Comparison of ENCODE assay signal across 10 cellular contexts in the genomic region with DNA sequence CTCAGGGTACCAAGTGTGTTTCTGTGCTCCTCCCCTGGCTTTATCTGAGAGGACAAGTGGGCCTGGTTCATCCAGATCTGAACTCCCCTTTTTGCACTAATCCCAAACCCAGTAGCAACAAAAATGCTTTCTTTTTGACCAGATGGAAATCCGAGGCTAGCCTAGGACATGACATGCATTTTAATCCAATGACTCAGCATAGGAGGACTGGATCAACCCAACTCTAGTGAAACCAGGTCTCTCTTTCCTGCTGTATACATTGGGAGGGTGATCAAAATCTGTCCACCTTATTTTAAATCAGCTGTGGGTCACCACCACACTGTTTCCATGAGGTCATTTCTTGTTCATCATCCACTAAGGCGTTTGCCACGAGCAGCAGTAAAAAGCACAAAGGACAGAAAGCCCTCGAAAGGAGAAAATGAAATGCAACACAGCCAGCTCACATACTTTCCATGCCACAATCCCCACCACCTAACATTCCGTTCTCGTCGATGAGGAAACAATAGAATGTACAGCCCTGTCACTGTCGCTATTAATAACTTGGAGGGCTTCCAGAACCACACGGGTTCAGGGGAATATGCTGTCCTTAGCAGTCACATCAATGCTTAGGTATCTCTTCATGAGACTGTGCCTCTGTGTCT.
DNase-seq lines count a peak whose midpoint lies in the region; ATAC-seq, FAIRE-seq and TF ChIP-seq lines count a peak whose summit lies in the region.
"Had no signal": no experiment of that assay in that cellular context is flagged by ENCODE, and none has a peak within 500 bp of the region (broad histone marks: within the 10 kb centered on the region; RNA-seq: fewer than 3 reads in every experiment).

No MANE protein-coding gene starts in this region.

- no peaks in the 10 kb centered on the region for H3K4me1 Mint-ChIP-seq in activated naive CD8-positive, alpha-beta T cell treated with anti-CD3 and anti-CD28 coated beads, Interleukin-2, amount 50 U/mL, for 24 hours
- no peaks in the 10 kb centered on the region for H3K4me1 Mint-ChIP-seq in activated naive CD8-positive, alpha-beta T cell treated with anti-CD3 and anti-CD28 coated beads for 36 hours
- H3K4me1 Mint-ChIP-seq in activated T-helper 17 cell treated with anti-CD3 and anti-CD28 coated beads, Interleukin-2, amount 50 U/mL, for 72 hours, result no peaks in the 10 kb centered on the region
- H3K4me1 Mint-ChIP-seq in activated T-cell treated with anti-CD3 and anti-CD28 coated beads, Interleukin-2, amount 50 U/mL, for 4 hours (ENCODE audit: low read depth), result no peaks in the 10 kb centered on the region
- H3K4me1 Mint-ChIP-seq: B cell had no signal

- no peak overlapping the region for H3K4me3 Mint-ChIP-seq in activated naive CD8-positive, alpha-beta T cell treated with anti-CD3 and anti-CD28 coated beads, Interleukin-2, amount 50 U/mL, for 24 hours
- H3K4me3 Mint-ChIP-seq in activated naive CD8-positive, alpha-beta T cell treated with anti-CD3 and anti-CD28 coated beads for 36 hours, result no peak overlapping the region
- H3K4me3 Mint-ChIP-seq in activated T-helper 17 cell treated with anti-CD3 and anti-CD28 coated beads, Interleukin-2, amount 50 U/mL, for 72 hours, result no peak overlapping the region
- no peak overlapping the region for H3K4me3 Mint-ChIP-seq in activated T-cell treated with anti-CD3 and anti-CD28 coated beads, Interleukin-2, amount 50 U/mL, for 4 hours
- H3K4me3 Mint-ChIP-seq: B cell had no signal

- intact Hi-C loops in lower leg skin (cut with DNase I; ENCODE audit: low total_unique reads), result no loop called here

- no peaks in the 10 kb centered on the region for H3K36me3 ChIP-seq in bronchial epithelial cell (ENCODE audit: control insufficient read depth, insufficient read depth, low read length)

- peaks cover 15% of the 10 kb centered on the region for H3K27me3 Mint-ChIP-seq in activated naive CD8-positive, alpha-beta T cell treated with anti-CD3 and anti-CD28 coated beads, Interleukin-2, amount 50 U/mL, for 24 hours
- peaks cover 19% of the 10 kb centered on the region for H3K27me3 Mint-ChIP-seq in activated naive CD8-positive, alpha-beta T cell treated with anti-CD3 and anti-CD28 coated beads for 36 hours
- peaks cover 11% of the 10 kb centered on the region for H3K27me3 Mint-ChIP-seq in activated T-helper 17 cell treated with anti-CD3 and anti-CD28 coated beads, Interleukin-2, amount 50 U/mL, for 72 hours
- H3K27me3 Mint-ChIP-seq in activated T-cell treated with anti-CD3 and anti-CD28 coated beads, Interleukin-2, amount 50 U/mL, for 4 hours (ENCODE audit: low read depth), result peaks cover 6% of the 10 kb centered on the region

- no peak for TF ChIP-seq POLR2A in lower leg skin (IDR thresholded peaks at IDR 0.05)

- no peak for TF ChIP-seq CTCF in bronchial epithelial cell (IDR thresholded peaks at IDR 0.05; ENCODE audit: insufficient read depth, low read length, severe bottlenecking)
- TF ChIP-seq CTCF in lower leg skin (IDR thresholded peaks at IDR 0.05), result no peak

- 24 to 34% methylated on average over 9 of the region's 9 CpGs for WGBS in lower leg skin, 2 donors

- peak; percentile 49 for ATAC-seq in activated naive CD8-positive, alpha-beta T cell treated with anti-CD3 and anti-CD28 coated beads, Interleukin-2, amount 50 U/mL, for 24 hours
- ATAC-seq in activated T-helper 17 cell treated with anti-CD3 and anti-CD28 coated beads, Interleukin-2, amount 50 U/mL, for 72 hours (replicated peaks), result no peak
- no peak for ATAC-seq in activated T-cell treated with anti-CD3 and anti-CD28 coated beads, Interleukin-2, amount 50 U/mL, for 4 hours

- no peak for DNase-seq in activated naive CD8-positive, alpha-beta T cell treated with anti-CD3 and anti-CD28 coated beads, Interleukin-2, amount 50 U/mL, for 24 hours
- DNase-seq in activated naive CD8-positive, alpha-beta T cell treated with anti-CD3 and anti-CD28 coated beads for 36 hours, result no peak
- DNase-seq in bronchial epithelial cell (ENCODE audit: low read depth), result peak; percentile 79
- DNase-seq in kidney tubule cell (ENCODE audit: low spot score), result peak; percentile 97
- no peak for DNase-seq in NAMALWA (ENCODE audit: low spot score)
- no peak for DNase-seq in activated T-cell treated with anti-CD3 and anti-CD28 coated beads, Interleukin-2, amount 50 U/mL, for 4 hours
- DNase-seq in lower leg skin (ENCODE audit: low spot score in 2 of 2), result no peak
- DNase-seq: NCI-H1417 treated with DMSO at 0.1 percent for 48 hours had no signal

- no peak overlapping the region for H3K27ac Mint-ChIP-seq in activated naive CD8-positive, alpha-beta T cell treated with anti-CD3 and anti-CD28 coated beads, Interleukin-2, amount 50 U/mL, for 24 hours
- H3K27ac Mint-ChIP-seq in activated naive CD8-positive, alpha-beta T cell treated with anti-CD3 and anti-CD28 coated beads for 36 hours, result no peak overlapping the region
- H3K27ac Mint-ChIP-seq in activated T-helper 17 cell treated with anti-CD3 and anti-CD28 coated beads, Interleukin-2, amount 50 U/mL, for 72 hours, result no peak overlapping the region
- H3K27ac Mint-ChIP-seq: B cell had no signal

- no peaks in the 10 kb centered on the region for H3K36me3 Mint-ChIP-seq in activated naive CD8-positive, alpha-beta T cell treated with anti-CD3 and anti-CD28 coated beads, Interleukin-2, amount 50 U/mL, for 24 hours (ENCODE audit: low read depth)
- no peaks in the 10 kb centered on the region for H3K36me3 Mint-ChIP-seq in activated naive CD8-positive, alpha-beta T cell treated with anti-CD3 and anti-CD28 coated beads for 36 hours
- H3K36me3 Mint-ChIP-seq in activated T-helper 17 cell treated with anti-CD3 and anti-CD28 coated beads, Interleukin-2, amount 50 U/mL, for 72 hours (ENCODE audit: low read depth), result no peaks in the 10 kb centered on the region
- no peaks in the 10 kb centered on the region for H3K36me3 Mint-ChIP-seq in activated T-cell treated with anti-CD3 and anti-CD28 coated beads, Interleukin-2, amount 50 U/mL, for 4 hours (ENCODE audit: insufficient read depth)

- H3K27me3 ChIP-seq in bronchial epithelial cell (ENCODE audit: control insufficient read depth, insufficient read depth, low read length), result no peaks in the 10 kb centered on the region

- H3K9me3 Mint-ChIP-seq in activated naive CD8-positive, alpha-beta T cell treated with anti-CD3 and anti-CD28 coated beads, Interleukin-2, amount 50 U/mL, for 24 hours, result peaks cover 9% of the 10 kb centered on the region
- H3K9me3 Mint-ChIP-seq in activated naive CD8-positive, alpha-beta T cell treated with anti-CD3 and anti-CD28 coated beads for 36 hours, result peaks cover 3% of the 10 kb centered on the region
- peaks cover 4% of the 10 kb centered on the region for H3K9me3 Mint-ChIP-seq in activated T-helper 17 cell treated with anti-CD3 and anti-CD28 coated beads, Interleukin-2, amount 50 U/mL, for 72 hours
- peaks cover 10% of the 10 kb centered on the region for H3K9me3 Mint-ChIP-seq in activated T-cell treated with anti-CD3 and anti-CD28 coated beads, Interleukin-2, amount 50 U/mL, for 4 hours

- no peak overlapping the region for H3K4me3 ChIP-seq in bronchial epithelial cell (ENCODE audit: low read depth, low read length)
- H3K4me3 ChIP-seq in lower leg skin (ENCODE audit: low read depth, poor library complexity, severe bottlenecking), result no peak overlapping the region

- FAIRE-seq in bronchial epithelial cell (lab: Jason Lieb, UNC), result no peak

Comparison
In these comparisons a context has a peak if more than half of its experiments do, and no peak if none do; other contexts are left out.
1. DNase-seq: peak in bronchial epithelial cell (single experiment) and kidney tubule cell (single experiment); none in activated naive CD8-positive, alpha-beta T cell treated with anti-CD3 and anti-CD28 coated beads, Interleukin-2, amount 50 U/mL, for 24 hours (single experiment), activated naive CD8-positive, alpha-beta T cell treated with anti-CD3 and anti-CD28 coated beads for 36 hours (single experiment), NAMALWA (single experiment), activated T-cell treated with anti-CD3 and anti-CD28 coated beads, Interleukin-2, amount 50 U/mL, for 4 hours (single experiment) and lower leg skin (0 of 2).